ENCODE assay signal across 3 cellular contexts in genomic region chr11:19917069-19917468, GRCh38.
TF ChIP-seq lines count a peak whose summit lies in the region.

No MANE protein-coding gene starts in this region.

TF ChIP-seq in SK-N-SH, 30 proteins besides CTCF, POLR2A, EP300 and RAD21:
- TF ChIP-seq USF2 (IDR thresholded peaks at IDR 0.05; ENCODE audit: borderline replicate concordance, low read depth, low read length) (no peak), RCOR1 (IDR thresholded peaks at IDR 0.05; ENCODE audit: low read length) (no peak), GABPA (IDR thresholded peaks at IDR 0.05; ENCODE audit: low read depth) (no peak), YY1 (IDR thresholded peaks at IDR 0.05; ENCODE audit: low read depth) (no peak), RFX5 (IDR thresholded peaks at IDR 0.05; ENCODE audit: low read length) (no peak), PBX3 (IDR thresholded peaks at IDR 0.05) (no peak), USF1 (IDR thresholded peaks at IDR 0.05; ENCODE audit: borderline replicate concordance, low read depth) (no peak), POLR2AphosphoS5 (IDR thresholded peaks at IDR 0.05; ENCODE audit: low read depth, low read length) (no peak), REST (IDR thresholded peaks at IDR 0.05; ENCODE audit: low read depth, low read length) (no peak), MXI1 (IDR thresholded peaks at IDR 0.05; ENCODE audit: low read depth, low read length) (no peak), SMC3 (IDR thresholded peaks at IDR 0.05; ENCODE audit: low read depth, low read length) (no peak), FOXM1 (IDR thresholded peaks at IDR 0.05; ENCODE audit: low read depth) (no peak), ELF1 (IDR thresholded peaks at IDR 0.05) (no peak)
TF ChIP-seq in SK-N-SH: peak in this region for 0.

TF ChIP-seq in SK-N-SH treated with all-trans-retinoic acid at 6 μM for 48 hours, 23 proteins besides CTCF, POLR2A, EP300 and RAD21:
- TF ChIP-seq CREB5 (CRISPR knock-in tag; IDR thresholded peaks at IDR 0.05; ENCODE audit: low read depth) (no peak), PATZ1 (CRISPR knock-in tag; IDR thresholded peaks at IDR 0.05; ENCODE audit: borderline replicate concordance) (no peak), ZNF70 (CRISPR knock-in tag; IDR thresholded peaks at IDR 0.05) (no peak), GLIS3 (CRISPR knock-in tag; IDR thresholded peaks at IDR 0.05) (no peak), SNAI2 (CRISPR knock-in tag; IDR thresholded peaks at IDR 0.05) (no peak), OSR1 (CRISPR knock-in tag; IDR thresholded peaks at IDR 0.05) (no peak), TOX (CRISPR knock-in tag; IDR thresholded peaks at IDR 0.05; ENCODE audit: borderline replicate concordance) (no peak), RARB (CRISPR knock-in tag; IDR thresholded peaks at IDR 0.05) (no peak), TCF4 (CRISPR knock-in tag; IDR thresholded peaks at IDR 0.05; ENCODE audit: borderline replicate concordance) (no peak), POU6F1 (CRISPR knock-in tag; IDR thresholded peaks at IDR 0.05; ENCODE audit: borderline replicate concordance, low read depth) (no peak), CSDC2 (CRISPR knock-in tag; IDR thresholded peaks at IDR 0.05) (no peak)

TF ChIP-seq in IMR-90, 13 proteins besides CTCF, POLR2A, EP300 and RAD21:
- TF ChIP-seq MAFK (IDR thresholded peaks at IDR 0.05; ENCODE audit: low read depth, low read length) (no peak), MXI1 (IDR thresholded peaks at IDR 0.05; ENCODE audit: borderline replicate concordance, low read depth, low read length) (no peak), MAZ (IDR thresholded peaks at IDR 0.05; ENCODE audit: borderline replicate concordance, low read depth, low read length) (no peak), USF2 (IDR thresholded peaks at IDR 0.05; ENCODE audit: low read depth, low read length) (no peak), BHLHE40 (IDR thresholded peaks at IDR 0.05; ENCODE audit: low read depth, low read length) (no peak), RCOR1 (IDR thresholded peaks at IDR 0.05; ENCODE audit: insufficient replicate concordance, low read length) (no peak), ELK1 (IDR thresholded peaks at IDR 0.05; ENCODE audit: borderline replicate concordance, low read depth, low read length) (no peak), FOS (IDR thresholded peaks at IDR 0.05; ENCODE audit: low read depth, low read length) (no peak), NFE2L2 (IDR thresholded peaks at IDR 0.05; ENCODE audit: low read depth, low read length) (no peak), CEBPB (IDR thresholded peaks at IDR 0.05; ENCODE audit: low read depth, low read length) (no peak), SMC3 (IDR thresholded peaks at IDR 0.05; ENCODE audit: low read depth, low read length) (no peak), RFX5 (IDR thresholded peaks at IDR 0.05; ENCODE audit: low read depth, low read length) (no peak), CHD1 (IDR thresholded peaks at IDR 0.05; ENCODE audit: low read depth, low read length) (no peak)
